ENCODE assay signal across 10 cellular contexts in the genomic region with DNA sequence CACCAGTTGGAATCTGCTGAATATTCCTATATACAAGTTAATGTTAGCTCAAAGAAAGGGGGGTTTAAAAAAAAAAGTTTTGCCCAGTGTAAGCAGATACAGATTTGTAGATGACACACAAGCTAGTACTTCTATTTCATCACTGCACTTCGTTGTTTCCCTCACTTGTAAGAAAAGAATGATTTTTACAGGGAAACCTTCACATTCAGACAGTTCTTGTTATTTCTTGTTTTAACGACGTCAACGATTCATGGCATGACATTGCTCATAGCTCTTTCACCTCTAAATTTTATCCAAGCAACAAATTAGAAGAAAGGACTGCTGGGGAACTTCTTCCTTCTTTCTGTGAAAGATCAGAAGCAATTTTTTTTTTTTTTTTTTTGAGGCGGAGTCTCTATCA.
DNase-seq lines count a peak whose midpoint lies in the region; ATAC-seq, FAIRE-seq and TF ChIP-seq lines count a peak whose summit lies in the region.
"Had no signal": no experiment of that assay in that cellular context is flagged by ENCODE, and none has a peak within 500 bp of the region (broad histone marks: within the 10 kb centered on the region; RNA-seq: fewer than 3 reads in every experiment).

No MANE protein-coding gene starts in this region.

- H3K9me3 Mint-ChIP-seq in T-helper 1 cell treated with Interleukin-12 subunit alpha and Interleukin-12 subunit beta and Interleukin-4 antibody, amounts not matched to agents 30 μg/mL and 1 μg/mL, for 36 hours, result no peaks in the 10 kb centered on the region

- H3K4me1 Mint-ChIP-seq in T-helper 1 cell treated with Interleukin-12 subunit alpha and Interleukin-12 subunit beta and Interleukin-4 antibody, amounts not matched to agents 30 μg/mL and 1 μg/mL, for 36 hours (ENCODE audit: low read depth), result peaks cover 37% of the 10 kb centered on the region

- peaks cover 4% of the 10 kb centered on the region for H3K36me3 Mint-ChIP-seq in T-helper 1 cell treated with Interleukin-12 subunit alpha and Interleukin-12 subunit beta and Interleukin-4 antibody, amounts not matched to agents 30 μg/mL and 1 μg/mL, for 36 hours (ENCODE audit: low read depth)

- ATAC-seq in GM19452 (IDR thresholded peaks at IDR 0.05; ENCODE audit: unreplicated experiment), result no peak
- no peak for ATAC-seq in GM18873 (IDR thresholded peaks at IDR 0.05; ENCODE audit: low FRiP score, unreplicated experiment)
- ATAC-seq in GM21381 (IDR thresholded peaks at IDR 0.05; ENCODE audit: unreplicated experiment), result no peak
- ATAC-seq: Right ventricle myocardium inferior had no signal

- H3K4me3 Mint-ChIP-seq in T-helper 1 cell treated with Interleukin-12 subunit alpha and Interleukin-12 subunit beta and Interleukin-4 antibody, amounts not matched to agents 30 μg/mL and 1 μg/mL, for 36 hours, result no peak overlapping the region

- FAIRE-seq in endometrium (lab: Jason Lieb, UNC), result peak; percentile 59

- no peak for TF ChIP-seq CTCF in GM12865 (IDR thresholded peaks at IDR 0.05; ENCODE audit: insufficient read depth, low read depth, low read length, missing control alignments)

- DNase-seq in GM12865 (ENCODE audit: low read depth) (no peak), globus pallidus (ENCODE audit: low spot score) (no peak)
- DNase-seq: HCEC 1CT had no signal

- H3K4me3 ChIP-seq in GM12865 (ENCODE audit: low read depth, low read length) (peak overlapping the region; percentile 33; the same call in 1 of the 2 replicates), skin epidermis (no peak overlapping the region)

- peak overlapping the region; percentile 86 for H3K27ac Mint-ChIP-seq in T-helper 1 cell treated with Interleukin-12 subunit alpha and Interleukin-12 subunit beta and Interleukin-4 antibody, amounts not matched to agents 30 μg/mL and 1 μg/mL, for 36 hours

- peaks cover 31% of the 10 kb centered on the region for H3K27me3 Mint-ChIP-seq in T-helper 1 cell treated with Interleukin-12 subunit alpha and Interleukin-12 subunit beta and Interleukin-4 antibody, amounts not matched to agents 30 μg/mL and 1 μg/mL, for 36 hours (ENCODE audit: low read depth)

- H3K27ac ChIP-seq in skin epidermis, result peak overlapping the region in 16 of 21 experiments; percentile 3 to 91 (median 71)
